Comparison of ENCODE assay signal across 15 cellular contexts in the genomic region with DNA sequence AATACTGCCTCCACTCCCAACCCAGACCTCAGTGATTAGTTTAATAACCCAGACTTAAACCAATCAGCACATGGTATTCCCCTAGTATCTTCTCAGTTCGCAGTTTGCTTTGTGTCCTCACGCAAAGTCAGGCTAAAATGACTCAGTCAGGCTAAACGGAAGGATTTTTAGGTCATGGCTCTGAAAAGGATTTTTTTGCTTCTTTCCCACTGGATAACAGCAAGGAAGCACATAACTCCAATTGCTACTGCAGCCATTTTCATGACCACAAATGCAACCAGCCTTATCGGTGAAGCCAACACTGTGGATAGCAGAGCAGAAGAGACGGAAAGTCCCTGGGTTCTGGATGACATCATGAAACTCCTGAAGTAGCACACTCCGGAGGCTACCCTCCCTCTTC.
DNase-seq lines count a peak whose midpoint lies in the region; ATAC-seq and TF ChIP-seq lines count a peak whose summit lies in the region.
"Had no signal": no experiment of that assay in that cellular context is flagged by ENCODE, and none has a peak within 500 bp of the region (broad histone marks: within the 10 kb centered on the region; RNA-seq: fewer than 3 reads in every experiment).

No MANE protein-coding gene starts in this region.

- no peak overlapping the region for H3K4me2 ChIP-seq in SK-N-SH
- H3K4me2 ChIP-seq in hepatocyte, result no peak overlapping the region

- H3K79me2 ChIP-seq in SK-N-SH (ENCODE audit: insufficient read depth) (no peaks in the 10 kb centered on the region), hepatocyte (no peaks in the 10 kb centered on the region)

- no peak for DNase-seq in SK-N-SH
- peak; percentile 13 for DNase-seq in astrocyte of the cerebellum (ENCODE audit: low read depth)
- peak; percentile 62 for DNase-seq in hepatocyte (ENCODE audit: low spot score)
- DNase-seq in upper lobe of right lung, result no peak
- DNase-seq in NCI-H1930 (lab: John Stamatoyannopoulos, UW), result no peak
- DNase-seq: activated CD4-positive, alpha-beta memory T cell treated with anti-CD3 and anti-CD28 coated beads, Interleukin-2, amount 10 ng/mL, durations not matched to agents 7 days and 5 days; H9; lower lobe of right lung; NCI-H1048; NCI-H345 had no signal

- H3F3A ChIP-seq in SK-N-SH (replicated peaks; ENCODE audit: insufficient read depth), result no peaks in the 10 kb centered on the region

- intact Hi-C loops in upper lobe of right lung (cut with DNase I), result no loop called here

- POLR2A ChIA-PET in SK-N-SH (lab: Yijun Ruan, JAX), result no interaction called here

- H3K27me3 ChIP-seq in SK-N-SH (ENCODE audit: insufficient read depth), result no peaks in the 10 kb centered on the region
- H3K27me3 ChIP-seq in hepatocyte, result no peaks in the 10 kb centered on the region
- H3K27me3 ChIP-seq in upper lobe of right lung, result no peaks in the 10 kb centered on the region
- H3K27me3 ChIP-seq: neutrophil had no signal

- no peak overlapping the region for H3K9ac ChIP-seq in SK-N-SH

- H2AFZ ChIP-seq in SK-N-SH (ENCODE audit: low read depth) (no peak overlapping the region), hepatocyte (no peak overlapping the region)

- no peak for TF ChIP-seq EP300 in SK-N-SH (IDR thresholded peaks at IDR 0.05; ENCODE audit: borderline replicate concordance in 1 of 2, low read depth in 1 of 2, low read length in 1 of 2)

- H3K9me2 ChIP-seq in SK-N-SH (no peaks in the 10 kb centered on the region), hepatocyte (replicated peaks; ENCODE audit: insufficient read depth) (no peaks in the 10 kb centered on the region)

- TF ChIP-seq RAD21 in SK-N-SH (IDR thresholded peaks at IDR 0.05; ENCODE audit: low read length), result no peak

- no peak for TF ChIP-seq CTCF in SK-N-SH (IDR thresholded peaks at IDR 0.05)
- TF ChIP-seq CTCF in astrocyte of the cerebellum (IDR thresholded peaks at IDR 0.05; ENCODE audit: low read depth, low read length, missing control alignments), result no peak
- no peak for TF ChIP-seq CTCF in hepatocyte (IDR thresholded peaks at IDR 0.05; ENCODE audit: poor library complexity)
- TF ChIP-seq CTCF in upper lobe of right lung (IDR thresholded peaks at IDR 0.05), result no peak

- peaks cover 0 to 8% of the 10 kb centered on the region in 2 experiments for H3K36me3 ChIP-seq in SK-N-SH (replicated peaks in 1 of 2; ENCODE audit: control insufficient read depth in 1 of 2, insufficient read depth in 2 of 2, low read length in 1 of 2)
- H3K36me3 ChIP-seq in hepatocyte (replicated peaks; ENCODE audit: insufficient read depth, low read depth), result no peaks in the 10 kb centered on the region
- H3K36me3 ChIP-seq in upper lobe of right lung, result no peaks in the 10 kb centered on the region
- H3K36me3 ChIP-seq: lower lobe of right lung, neutrophil had no signal

- WGBS in SK-N-SH (ENCODE audit: low lambda C conversion rate), result 73% methylated on average over 6 of the region's 6 CpGs
- WGBS in hepatocyte (ENCODE audit: low lambda C conversion rate, missing lambda C conversion rate), result 55% methylated on average over 6 of the region's 6 CpGs

- H3K27ac ChIP-seq in SK-N-SH (ENCODE audit: low read depth in 2 of 2, low read length in 1 of 2), result no peak overlapping the region
- peak overlapping the region; percentile 15 for H3K27ac ChIP-seq in hepatocyte
- no peak overlapping the region for H3K27ac ChIP-seq in upper lobe of right lung
- H3K27ac ChIP-seq: lower lobe of right lung, neutrophil had no signal

- peak; percentile 70 for ATAC-seq in SK-N-SH treated with all-trans-retinoic acid at 6 μM for 48 hours
- peak; percentile 45 for ATAC-seq in upper lobe of right lung
- no peak for ATAC-seq in GM21528 (IDR thresholded peaks at IDR 0.05; ENCODE audit: low FRiP score, unreplicated experiment)
- no peak for ATAC-seq in HG02938 (IDR thresholded peaks at IDR 0.05; ENCODE audit: unreplicated experiment)
- ATAC-seq: activated T-helper 17 cell treated with anti-CD3 and anti-CD28 coated beads, Interleukin-2, amount 50 U/mL, for 72 hours had no signal

- no peak overlapping the region for H3K4me3 ChIP-seq in SK-N-SH (ENCODE audit: low read depth in 2 of 2, low read length in 1 of 2)
- H3K4me3 ChIP-seq in astrocyte of the cerebellum (ENCODE audit: low read depth, low read length), result no peak overlapping the region
- H3K4me3 ChIP-seq in hepatocyte, result no peak overlapping the region
- no peak overlapping the region for H3K4me3 ChIP-seq in upper lobe of right lung
- H3K4me3 ChIP-seq: lower lobe of right lung had no signal

- no peaks in the 10 kb centered on the region for H3K4me1 ChIP-seq in SK-N-SH (ENCODE audit: control insufficient read depth in 1 of 2, insufficient read depth in 2 of 2, low read depth in 1 of 2, low read length in 1 of 2)
- H3K4me1 ChIP-seq in hepatocyte (ENCODE audit: insufficient read depth), result no peaks in the 10 kb centered on the region
- H3K4me1 ChIP-seq in upper lobe of right lung, result no peaks in the 10 kb centered on the region
- H3K4me1 ChIP-seq: lower lobe of right lung had no signal

- no peaks in the 10 kb centered on the region for H4K20me1 ChIP-seq in SK-N-SH (ENCODE audit: insufficient read depth)
- H4K20me1 ChIP-seq in hepatocyte (ENCODE audit: insufficient read depth, poor library complexity, severe bottlenecking), result no peaks in the 10 kb centered on the region

- in situ Hi-C loops in astrocyte of the cerebellum (cut with HindIII; ENCODE audit: low sequenced_read_pairs), result no loop called here

- H3K9me3 ChIP-seq in SK-N-SH (no peaks in the 10 kb centered on the region), hepatocyte (ENCODE audit: low read depth) (no peaks in the 10 kb centered on the region), upper lobe of right lung (no peaks in the 10 kb centered on the region)
- H3K9me3 ChIP-seq: lower lobe of right lung, neutrophil had no signal

- CTCF ChIA-PET in SK-N-SH (lab: Yijun Ruan, JAX), result no interaction called here

TF ChIP-seq in SK-N-SH treated with all-trans-retinoic acid at 6 μM for 48 hours, 23 proteins besides CTCF, POLR2A, EP300 and RAD21:
- TF ChIP-seq ISL1 (CRISPR knock-in tag; IDR thresholded peaks at IDR 0.05) (0 out of 2 replicates have a peak, but pooled peaks have one; percentile 28), SNAI2 (CRISPR knock-in tag; IDR thresholded peaks at IDR 0.05) (no peak)

TF ChIP-seq in SK-N-SH, 30 proteins besides CTCF, POLR2A, EP300 and RAD21:
- no peak for TF ChIP-seq JUND (IDR thresholded peaks at IDR 0.05)
- TF ChIP-seq ELF1 (IDR thresholded peaks at IDR 0.05), result no peak
- TF ChIP-seq RFX5 (IDR thresholded peaks at IDR 0.05; ENCODE audit: low read length), result no peak
- no peak for TF ChIP-seq REST (IDR thresholded peaks at IDR 0.05; ENCODE audit: low read depth, low read length)
- TF ChIP-seq NFIC (IDR thresholded peaks at IDR 0.05; ENCODE audit: borderline replicate concordance), result no peak
TF ChIP-seq in SK-N-SH: peak in this region for 0.

Comparison
In these comparisons a context has a peak if more than half of its experiments do, and no peak if none do; other contexts are left out.
1. ATAC-seq: peak in SK-N-SH treated with all-trans-retinoic acid at 6 μM for 48 hours (single experiment) and upper lobe of right lung (single experiment); none in GM21528 (single experiment) and HG02938 (single experiment).
2. DNase-seq: peak in astrocyte of the cerebellum (single experiment) and hepatocyte (single experiment); none in SK-N-SH (single experiment), upper lobe of right lung (single experiment) and NCI-H1930 (0 of 2).